ENCODE assay signal across 8 cellular contexts in genomic region chr14:61662437-61663311, GRCh38. TPM values are rescaled to one million over a fixed set of nuclear protein-coding genes. Genes with fewer than 3 reads are reported as not detected.
DNase-seq lines count a peak whose midpoint lies in the region; ATAC-seq and TF ChIP-seq lines count a peak whose summit lies in the region.

No MANE protein-coding gene starts in this region.

- DNase-seq in GM13976 (ENCODE audit: low spot score): peak; percentile 56
- DNase-seq in KG1 (lab: John Stamatoyannopoulos, UW): peak; percentile 81
- DNase-seq in activated CD4-positive, CD25-positive, alpha-beta regulatory T cell treated with anti-CD3 and anti-CD28 coated beads, Interleukin-2, amount 50 U/mL, for 72 hours: peak; percentile 50
- DNase-seq in effector CD4-positive, alpha-beta T cell: peak; percentile 28
- DNase-seq in omental fat pad (ENCODE audit: low spot score): no peak
- no peak for DNase-seq in NCI-H524 treated with DMSO at 0.1 percent for 48 hours (lab: John Stamatoyannopoulos, UW)
- DNase-seq in anterior cingulate cortex (lab: John Stamatoyannopoulos, UW): no peak

- peak; percentile 78 for ATAC-seq in GM21723 (IDR thresholded peaks at IDR 0.05; ENCODE audit: unreplicated experiment)
- peak; percentile 45 for ATAC-seq in omental fat pad (ENCODE audit: low FRiP score)

- no peak for TF ChIP-seq CTCF in GM13976 (IDR thresholded peaks at IDR 0.05; ENCODE audit: borderline replicate concordance, control extremely low read depth, extremely low read depth, insufficient read depth, missing control alignments)
- no peak for TF ChIP-seq CTCF in omental fat pad (IDR thresholded peaks at IDR 0.05)

- in situ Hi-C loops in GM13976 (cut with MboI; ENCODE audit: low sequenced_read_pairs, unreplicated experiment): no loop called here

RNA-seq across cellular contexts. Expression of gene HIF1A, which starts 32.6 kb away (rescaled TPM):
- 100 to 1,000 TPM in 3 of 4 donors, 10 to 100 TPM in 1; 95.2 to 550 (median 159) TPM for total RNA-seq in omental fat pad

Comparison
In these comparisons a context has a peak if more than half of its experiments do, and no peak if none do; other contexts are left out.
1. DNase-seq: peak in GM13976 (single experiment), KG1 (single experiment), activated CD4-positive, CD25-positive, alpha-beta regulatory T cell treated with anti-CD3 and anti-CD28 coated beads, Interleukin-2, amount 50 U/mL, for 72 hours (single experiment) and effector CD4-positive, alpha-beta T cell (single experiment); none in omental fat pad (single experiment), NCI-H524 treated with DMSO at 0.1 percent for 48 hours (single experiment) and anterior cingulate cortex (0 of 58).